8 cellular contexts compared by ENCODE assay signal in the genomic region with DNA sequence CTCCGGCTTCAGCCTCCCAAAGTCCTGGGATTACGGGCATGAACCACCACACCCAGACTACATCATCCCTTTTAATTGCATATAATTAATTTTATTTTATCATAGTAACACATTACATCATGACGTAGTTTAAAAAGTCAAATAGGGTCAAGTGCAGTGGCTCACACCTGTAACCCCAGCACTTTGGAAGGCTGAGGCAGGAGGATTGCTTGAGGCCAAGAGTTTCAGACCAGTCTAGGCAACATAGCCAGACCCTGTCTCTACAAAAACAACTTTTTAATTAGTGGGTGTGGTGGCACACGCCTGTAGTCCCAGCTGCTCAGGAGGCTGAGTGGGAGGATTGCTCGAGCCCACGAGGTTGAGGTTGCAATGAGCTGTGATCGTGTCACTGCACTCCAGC.
"Had no signal": no experiment of that assay in that cellular context is flagged by ENCODE, and none has a peak within 500 bp of the region (broad histone marks: within the 10 kb centered on the region; RNA-seq: fewer than 3 reads in every experiment).

No MANE protein-coding gene starts in this region.

- FAIRE-seq: G401.6, GM12878, GM12891, GM12892, GM18507, GM19239 had no signal

- H3K4me3 ChIP-seq: GM12878 had no signal

- DNase-seq: GDM1, GF-D8 had no signal

- ATAC-seq: GM12878 had no signal
